In genomic region chr4:101269682-101270081, GRCh38 we compare ENCODE assay signal across 20 cellular contexts.
A peak's percentile ranks its signal among the peaks of the same experiment; 100 is the strongest.
DNase-seq lines count a peak whose midpoint lies in the region; ATAC-seq and TF ChIP-seq lines count a peak whose summit lies in the region.
"Had no signal": no experiment of that assay in that cellular context is flagged by ENCODE, and none has a peak within 500 bp of the region (broad histone marks: within the 10 kb centered on the region; RNA-seq: fewer than 3 reads in every experiment).

No MANE protein-coding gene starts in this region.

- H3K9me3 ChIP-seq in DND-41 (ENCODE audit: insufficient read depth, low read length, severe bottlenecking) = no peaks in the 10 kb centered on the region
- H3K9me3 ChIP-seq in effector memory CD4-positive, alpha-beta T cell (ENCODE audit: control insufficient read depth, low read length) = no peaks in the 10 kb centered on the region
- H3K9me3 ChIP-seq: BLaER1, Caco-2 had no signal

- DNase-seq in activated CD8-positive, alpha-beta T cell treated with anti-CD3 and anti-CD28 coated beads, Interleukin-2, amount 10 ng/mL, durations not matched to agents 7 days and 5 days = no peak
- DNase-seq in activated CD8-positive, alpha-beta T cell treated with anti-CD3 and anti-CD28 coated beads for 36 hours = no peak
- DNase-seq in DND-41 (no peak), GM13976 (ENCODE audit: low spot score) (no peak), AG08396 (ENCODE audit: low spot score) (no peak)
- no peak for DNase-seq in effector memory CD4-positive, alpha-beta T cell
- DNase-seq: Caco-2; CD8-positive, alpha-beta T cell; DMS 273 treated with DMSO at 0.1 percent for 48 hours; DMS79; GF-D8; GM23248; H7; HCEC 1CT had no signal

- no peaks in the 10 kb centered on the region for H3K27me3 Mint-ChIP-seq in activated CD8-positive, alpha-beta T cell treated with anti-CD3 and anti-CD28 coated beads, Interleukin-2, amount 10 ng/mL, durations not matched to agents 7 days and 5 days (ENCODE audit: low read depth)
- no peaks in the 10 kb centered on the region for H3K27me3 Mint-ChIP-seq in activated CD8-positive, alpha-beta T cell treated with anti-CD3 and anti-CD28 coated beads for 36 hours
- H3K27me3 Mint-ChIP-seq: B cell; CD4-positive, CD25-positive, alpha-beta regulatory T cell had no signal

- no peaks in the 10 kb centered on the region for H3K36me3 ChIP-seq in DND-41 (ENCODE audit: insufficient read depth, low read length)
- H3K36me3 ChIP-seq in effector memory CD4-positive, alpha-beta T cell (ENCODE audit: control insufficient read depth, insufficient read depth, low read length) = no peaks in the 10 kb centered on the region
- H3K36me3 ChIP-seq: BLaER1 had no signal

- ATAC-seq in activated CD8-positive, alpha-beta T cell treated with anti-CD3 and anti-CD28 coated beads, Interleukin-2, amount 10 ng/mL, durations not matched to agents 7 days and 5 days = peak; percentile 42
- no peak for ATAC-seq in activated CD8-positive, alpha-beta T cell treated with anti-CD3 and anti-CD28 coated beads for 36 hours
- ATAC-seq in DND-41 (ENCODE audit: insufficient read depth, low read depth) = peak; percentile 56; the same call in 1 of the 3 replicates
- ATAC-seq: CD8-positive, alpha-beta T cell had no signal

- intact Hi-C loops in activated CD8-positive, alpha-beta T cell treated with anti-CD3 and anti-CD28 coated beads for 36 hours (cut with micrococcal nuclease) = no loop called here

- H3K27me3 ChIP-seq in DND-41 (ENCODE audit: insufficient read depth, low read length, poor library complexity) = no peaks in the 10 kb centered on the region
- no peaks in the 10 kb centered on the region for H3K27me3 ChIP-seq in effector memory CD4-positive, alpha-beta T cell (replicated peaks; ENCODE audit: control insufficient read depth, insufficient read depth, low read length, poor library complexity, severe bottlenecking)
- H3K27me3 ChIP-seq: BLaER1 had no signal

- no peaks in the 10 kb centered on the region for H3K9me3 Mint-ChIP-seq in activated CD8-positive, alpha-beta T cell treated with anti-CD3 and anti-CD28 coated beads, Interleukin-2, amount 10 ng/mL, durations not matched to agents 7 days and 5 days (ENCODE audit: insufficient read depth)
- H3K9me3 Mint-ChIP-seq in activated CD8-positive, alpha-beta T cell treated with anti-CD3 and anti-CD28 coated beads for 36 hours = no peaks in the 10 kb centered on the region
- H3K9me3 Mint-ChIP-seq: CD8-positive, alpha-beta T cell had no signal

- H3K4me1 Mint-ChIP-seq in activated CD8-positive, alpha-beta T cell treated with anti-CD3 and anti-CD28 coated beads, Interleukin-2, amount 10 ng/mL, durations not matched to agents 7 days and 5 days (ENCODE audit: low read depth) = peaks cover 13% of the 10 kb centered on the region
- peaks cover 18% of the 10 kb centered on the region for H3K4me1 Mint-ChIP-seq in activated CD8-positive, alpha-beta T cell treated with anti-CD3 and anti-CD28 coated beads for 36 hours (ENCODE audit: low read depth)

- no peak overlapping the region for H3K27ac Mint-ChIP-seq in activated CD8-positive, alpha-beta T cell treated with anti-CD3 and anti-CD28 coated beads, Interleukin-2, amount 10 ng/mL, durations not matched to agents 7 days and 5 days
- H3K27ac Mint-ChIP-seq in activated CD8-positive, alpha-beta T cell treated with anti-CD3 and anti-CD28 coated beads for 36 hours = no peak overlapping the region
- H3K27ac Mint-ChIP-seq: B cell; CD4-positive, CD25-positive, alpha-beta regulatory T cell; CD8-positive, alpha-beta T cell had no signal

- H3K4me3 Mint-ChIP-seq in activated CD8-positive, alpha-beta T cell treated with anti-CD3 and anti-CD28 coated beads, Interleukin-2, amount 10 ng/mL, durations not matched to agents 7 days and 5 days = no peak overlapping the region
- no peak overlapping the region for H3K4me3 Mint-ChIP-seq in activated CD8-positive, alpha-beta T cell treated with anti-CD3 and anti-CD28 coated beads for 36 hours
- H3K4me3 Mint-ChIP-seq: B cell; CD4-positive, CD25-positive, alpha-beta regulatory T cell; CD8-positive, alpha-beta T cell had no signal

- no peak overlapping the region for H3K4me3 ChIP-seq in DND-41 (ENCODE audit: low read depth in 1 of 2, low read length in 2 of 2)
- H3K4me3 ChIP-seq in effector memory CD4-positive, alpha-beta T cell (ENCODE audit: insufficient read depth, low read depth, low read length, poor library complexity, severe bottlenecking) = no peak overlapping the region
- H3K4me3 ChIP-seq: BLaER1, GM23248 had no signal

- POLR2A ChIA-PET in activated CD8-positive, alpha-beta T cell treated with anti-CD3 and anti-CD28 coated beads, Interleukin-2, amount 10 ng/mL, durations not matched to agents 7 days and 5 days (lab: Charles Lee) = no interaction called here
- POLR2A ChIA-PET in activated CD8-positive, alpha-beta T cell treated with anti-CD3 and anti-CD28 coated beads for 36 hours (lab: Charles Lee) = no interaction called here

- H3K36me3 Mint-ChIP-seq in activated CD8-positive, alpha-beta T cell treated with anti-CD3 and anti-CD28 coated beads, Interleukin-2, amount 10 ng/mL, durations not matched to agents 7 days and 5 days (ENCODE audit: low read depth) = no peaks in the 10 kb centered on the region
- H3K36me3 Mint-ChIP-seq in activated CD8-positive, alpha-beta T cell treated with anti-CD3 and anti-CD28 coated beads for 36 hours (ENCODE audit: low read depth) = no peaks in the 10 kb centered on the region
- H3K36me3 Mint-ChIP-seq: CD8-positive, alpha-beta T cell had no signal

- TF ChIP-seq CTCF in activated CD8-positive, alpha-beta T cell treated with anti-CD3 and anti-CD28 coated beads for 36 hours (IDR thresholded peaks at IDR 0.05) = no peak
- TF ChIP-seq CTCF in 22Rv1 (IDR thresholded peaks at IDR 0.05) (no peak), DND-41 (IDR thresholded peaks at IDR 0.05; ENCODE audit: borderline replicate concordance, extremely low read depth, low read length, poor library complexity, severe bottlenecking) (no peak), VCaP (conservative IDR thresholded peaks at IDR 0.05) (no peak), GM13976 (IDR thresholded peaks at IDR 0.05; ENCODE audit: borderline replicate concordance, control extremely low read depth, extremely low read depth, insufficient read depth, missing control alignments) (no peak)

- no peak overlapping the region for H2AFZ ChIP-seq in DND-41 (ENCODE audit: low read depth, low read length)
- H2AFZ ChIP-seq: GM23248 had no signal

- in situ Hi-C loops in GM13976 (cut with MboI; ENCODE audit: low sequenced_read_pairs, unreplicated experiment) = loop anchor here (10.0 kb wide), 1 partner anchor 145 kb away; no protein-coding TSS in a partner anchor

- CTCF ChIA-PET in activated CD8-positive, alpha-beta T cell treated with anti-CD3 and anti-CD28 coated beads, Interleukin-2, amount 10 ng/mL, durations not matched to agents 7 days and 5 days (lab: Charles Lee) = no interaction called here
- CTCF ChIA-PET in activated CD8-positive, alpha-beta T cell treated with anti-CD3 and anti-CD28 coated beads for 36 hours (lab: Charles Lee) = no interaction called here

- peaks cover 8% of the 10 kb centered on the region; the same call in 1 of the 2 replicates for H4K20me1 ChIP-seq in DND-41 (ENCODE audit: insufficient read depth, low read length)

- peaks cover 2% of the 10 kb centered on the region; the same call in 1 of the 2 replicates for H3K79me2 ChIP-seq in DND-41 (ENCODE audit: insufficient read depth, low read length)

- H3K4me2 ChIP-seq in DND-41 (ENCODE audit: insufficient read depth, low read length) = no peak overlapping the region
- H3K4me2 ChIP-seq: BLaER1 had no signal

- no peak overlapping the region for H3K9ac ChIP-seq in DND-41 (ENCODE audit: low read depth, low read length)
- H3K9ac ChIP-seq: BLaER1, GM23248 had no signal

- H3K27ac ChIP-seq in 22Rv1 = peak overlapping the region; percentile 97
- H3K27ac ChIP-seq in DND-41 (ENCODE audit: low read length) = no peak overlapping the region
- peak overlapping the region; percentile 42; the same call in 1 of the 2 replicates for H3K27ac ChIP-seq in VCaP
- H3K27ac ChIP-seq in effector memory CD4-positive, alpha-beta T cell (ENCODE audit: insufficient read depth, low read length, poor library complexity, severe bottlenecking) = no peak overlapping the region
- H3K27ac ChIP-seq: BLaER1, C4-2B, GM23248 had no signal

- H3K4me1 ChIP-seq in DND-41 (ENCODE audit: insufficient read depth, low read length) = no peaks in the 10 kb centered on the region
- H3K4me1 ChIP-seq in effector memory CD4-positive, alpha-beta T cell (ENCODE audit: control insufficient read depth, insufficient read depth, low read length, poor library complexity, severe bottlenecking) = no peaks in the 10 kb centered on the region
- H3K4me1 ChIP-seq: BLaER1 had no signal

Comparison
In these comparisons a context has a peak if more than half of its experiments do, and no peak if none do; other contexts are left out.
1. H3K27ac ChIP-seq: peak in 22Rv1 (single experiment) and VCaP (single experiment); none in DND-41 (single experiment) and effector memory CD4-positive, alpha-beta T cell (single experiment).